ENCODE assay signal across 3 cellular contexts in genomic region chr6:138393871-138394783, GRCh38.
A peak's percentile ranks its signal among the peaks of the same experiment; 100 is the strongest.
TF ChIP-seq lines count a peak whose summit lies in the region.

No MANE protein-coding gene starts in this region.

TF ChIP-seq in SK-N-SH treated with all-trans-retinoic acid at 6 μM for 48 hours, 23 proteins besides CTCF, POLR2A, EP300 and RAD21:
- TF ChIP-seq PATZ1 (CRISPR knock-in tag; IDR thresholded peaks at IDR 0.05; ENCODE audit: borderline replicate concordance) (no peak), OSR1 (CRISPR knock-in tag; IDR thresholded peaks at IDR 0.05) (no peak), ISL1 (CRISPR knock-in tag; IDR thresholded peaks at IDR 0.05) (peak; percentile 33; the same call in 1 of the 2 replicates)
- TF ChIP-seq, protein P1, sequence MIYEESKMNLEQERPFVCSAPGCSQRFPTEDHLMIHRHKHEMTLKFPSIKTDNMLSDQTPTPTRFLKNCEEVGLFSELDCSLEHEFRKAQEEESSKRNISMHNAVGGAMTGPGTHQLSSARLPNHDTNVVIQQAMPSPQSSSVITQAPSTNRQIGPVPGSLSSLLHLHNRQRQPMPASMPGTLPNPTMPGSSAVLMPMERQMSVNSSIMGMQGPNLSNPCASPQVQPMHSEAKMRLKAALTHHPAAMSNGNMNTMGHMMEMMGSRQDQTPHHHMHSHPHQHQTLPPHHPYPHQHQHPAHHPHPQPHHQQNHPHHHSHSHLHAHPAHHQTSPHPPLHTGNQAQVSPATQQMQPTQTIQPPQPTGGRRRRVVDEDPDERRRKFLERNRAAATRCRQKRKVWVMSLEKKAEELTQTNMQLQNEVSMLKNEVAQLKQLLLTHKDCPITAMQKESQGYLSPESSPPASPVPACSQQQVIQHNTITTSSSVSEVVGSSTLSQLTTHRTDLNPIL (CRISPR knock-in tag; IDR thresholded peaks at IDR 0.05; ENCODE audit: low read depth), result no peak
TF ChIP-seq in SK-N-SH treated with all-trans-retinoic acid at 6 μM for 48 hours: peak in this region for 1.

TF ChIP-seq in SK-N-SH, 30 proteins besides CTCF, POLR2A, EP300 and RAD21:
- TF ChIP-seq ZBTB33 (IDR thresholded peaks at IDR 0.05; ENCODE audit: borderline replicate concordance, low read depth), result no peak
- TF ChIP-seq NFIC (IDR thresholded peaks at IDR 0.05; ENCODE audit: borderline replicate concordance), result no peak
- no peak for TF ChIP-seq FOXJ3 (CRISPR knock-in tag; IDR thresholded peaks at IDR 0.05)
- no peak for TF ChIP-seq EZH2phosphoT487 (IDR thresholded peaks at IDR 0.05; ENCODE audit: borderline replicate concordance, low read depth)
- no peak for TF ChIP-seq IRF3 (IDR thresholded peaks at IDR 0.05; ENCODE audit: low read depth, low read length)
- TF ChIP-seq, protein P2, sequence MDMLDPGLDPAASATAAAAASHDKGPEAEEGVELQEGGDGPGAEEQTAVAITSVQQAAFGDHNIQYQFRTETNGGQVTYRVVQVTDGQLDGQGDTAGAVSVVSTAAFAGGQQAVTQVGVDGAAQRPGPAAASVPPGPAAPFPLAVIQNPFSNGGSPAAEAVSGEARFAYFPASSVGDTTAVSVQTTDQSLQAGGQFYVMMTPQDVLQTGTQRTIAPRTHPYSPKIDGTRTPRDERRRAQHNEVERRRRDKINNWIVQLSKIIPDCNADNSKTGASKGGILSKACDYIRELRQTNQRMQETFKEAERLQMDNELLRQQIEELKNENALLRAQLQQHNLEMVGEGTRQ (IDR thresholded peaks at IDR 0.05; ENCODE audit: borderline replicate concordance, low read depth, low read length), result no peak
- no peak for TF ChIP-seq TEAD4 (IDR thresholded peaks at IDR 0.05; ENCODE audit: borderline replicate concordance, insufficient read depth)
- TF ChIP-seq CHD2 (IDR thresholded peaks at IDR 0.05; ENCODE audit: low read length, partially characterized antibody), result no peak
- TF ChIP-seq YY1 (IDR thresholded peaks at IDR 0.05; ENCODE audit: low read depth), result no peak
- no peak for TF ChIP-seq FOXM1 (IDR thresholded peaks at IDR 0.05; ENCODE audit: low read depth)
- TF ChIP-seq FOSL2 (IDR thresholded peaks at IDR 0.05; ENCODE audit: borderline replicate concordance, low read depth), result no peak
- TF ChIP-seq RXRA (IDR thresholded peaks at IDR 0.05; ENCODE audit: borderline replicate concordance, low read depth), result no peak
- TF ChIP-seq SIN3A (IDR thresholded peaks at IDR 0.05; ENCODE audit: borderline replicate concordance, low read depth, low read length), result no peak

TF ChIP-seq in IMR-90, 13 proteins besides CTCF, POLR2A, EP300 and RAD21 (continued from another document):
- TF ChIP-seq, protein P3, sequence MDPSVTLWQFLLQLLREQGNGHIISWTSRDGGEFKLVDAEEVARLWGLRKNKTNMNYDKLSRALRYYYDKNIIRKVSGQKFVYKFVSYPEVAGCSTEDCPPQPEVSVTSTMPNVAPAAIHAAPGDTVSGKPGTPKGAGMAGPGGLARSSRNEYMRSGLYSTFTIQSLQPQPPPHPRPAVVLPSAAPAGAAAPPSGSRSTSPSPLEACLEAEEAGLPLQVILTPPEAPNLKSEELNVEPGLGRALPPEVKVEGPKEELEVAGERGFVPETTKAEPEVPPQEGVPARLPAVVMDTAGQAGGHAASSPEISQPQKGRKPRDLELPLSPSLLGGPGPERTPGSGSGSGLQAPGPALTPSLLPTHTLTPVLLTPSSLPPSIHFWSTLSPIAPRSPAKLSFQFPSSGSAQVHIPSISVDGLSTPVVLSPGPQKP (IDR thresholded peaks at IDR 0.05; ENCODE audit: borderline replicate concordance, low read depth, low read length), result no peak
